ENCODE assay signal across 9 cellular contexts in the genomic region with DNA sequence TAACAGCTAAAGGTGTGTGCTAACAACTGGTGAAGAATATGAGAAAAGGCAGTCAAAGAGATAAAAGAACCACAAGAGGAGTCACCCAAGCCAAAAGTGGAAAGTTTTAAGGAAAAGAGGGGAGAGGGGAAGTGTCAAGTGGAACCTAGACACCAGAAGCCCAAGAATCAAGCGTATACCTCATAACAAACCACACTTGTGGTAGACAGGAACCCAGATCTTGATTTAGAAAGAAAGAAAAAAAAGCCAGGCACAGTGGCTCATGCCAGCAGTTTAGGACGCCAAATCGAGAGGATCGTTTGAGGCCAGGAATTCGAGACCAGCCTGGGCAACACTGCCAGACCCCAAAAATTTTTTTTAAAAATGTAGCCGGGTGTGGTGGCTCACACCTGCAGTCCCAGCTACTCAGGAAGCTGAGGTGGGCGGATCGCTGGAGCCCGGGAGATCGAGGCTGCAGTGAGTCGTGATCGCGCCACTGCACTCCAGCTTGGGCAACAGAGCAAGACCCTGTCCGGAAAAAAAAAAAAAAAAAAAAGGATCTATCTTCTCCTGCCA. TPM values are rescaled to one million over a fixed set of nuclear protein-coding genes. Genes with fewer than 3 reads are reported as not detected.
DNase-seq lines count a peak whose midpoint lies in the region; ATAC-seq and TF ChIP-seq lines count a peak whose summit lies in the region.
"Had no signal": no experiment of that assay in that cellular context is flagged by ENCODE, and none has a peak within 500 bp of the region (broad histone marks: within the 10 kb centered on the region; RNA-seq: fewer than 3 reads in every experiment).

No MANE protein-coding gene starts in this region.

- peaks cover 9% of the 10 kb centered on the region for H3K4me1 ChIP-seq in ovary (ENCODE audit: insufficient read depth)

- peaks cover 23 to 27% of the 10 kb centered on the region in 2 donors for H3K4me1 Mint-ChIP-seq in effector memory CD8-positive, alpha-beta T cell (ENCODE audit: low read depth in 2 of 2)

- no peak for TF ChIP-seq CTCF in ovary (IDR thresholded peaks at IDR 0.05)

- H3K27me3 Mint-ChIP-seq in effector memory CD8-positive, alpha-beta T cell, result no peaks in the 10 kb centered on the region

- H3K9me3 ChIP-seq in ovary, result no peaks in the 10 kb centered on the region

- peak overlapping the region; percentile 81 for H3K4me3 ChIP-seq in ovary

- no peak for TF ChIP-seq POLR2A in ovary (IDR thresholded peaks at IDR 0.05)

- WGBS in ovary, 3 donors, result 5 to 25% (median 6%) methylated on average over 14 of the region's 14 CpGs

- TF ChIP-seq EP300 in ovary (IDR thresholded peaks at IDR 0.05), result no peak

- peaks cover 5% of the 10 kb centered on the region for H3K36me3 Mint-ChIP-seq in effector memory CD8-positive, alpha-beta T cell (ENCODE audit: insufficient read depth)

- H3K9me3 Mint-ChIP-seq in effector memory CD8-positive, alpha-beta T cell, result no peaks in the 10 kb centered on the region

- H3K27me3 ChIP-seq in ovary, result no peaks in the 10 kb centered on the region

- DNase-seq in OCI-M1 (lab: John Stamatoyannopoulos, UW) (peak; percentile 75), ovary (no peak), DMS153 (lab: John Stamatoyannopoulos, UW) (no peak), dedifferentiated amniotic fluid mesenchymal stem cell (ENCODE audit: extremely low spot score) (no peak), A172 (ENCODE audit: low spot score) (no peak), cerebellar nuclear complex (lab: John Stamatoyannopoulos, UW) (no peak)
- peak; percentile 3 to 16 (median 5) for DNase-seq in effector memory CD8-positive, alpha-beta T cell

- peak overlapping the region; percentile 90 to 95 for H3K4me3 Mint-ChIP-seq in effector memory CD8-positive, alpha-beta T cell

- H3K27ac Mint-ChIP-seq in effector memory CD8-positive, alpha-beta T cell, result peak overlapping the region; percentile 75 to 95

- ATAC-seq in GM18511 (IDR thresholded peaks at IDR 0.05; ENCODE audit: unreplicated experiment), result peak; percentile 7
- ATAC-seq in effector memory CD8-positive, alpha-beta T cell (replicated peaks), result peak; percentile 23

- H3K27ac ChIP-seq in ovary, result peak overlapping the region; percentile 23 to 50

- intact Hi-C loops in ovary (cut with DNase I), result no loop called here

- no peaks in the 10 kb centered on the region for H3K36me3 ChIP-seq in ovary

RNA-seq across cellular contexts. Expression of a gene that starts 0.9 kb away (rescaled TPM):
- 10 to 100 TPM; 23.4 to 44.1 (median 31.6) TPM for total RNA-seq in ovary
- polyA plus RNA-seq in ovary, result 10 to 100 TPM; 51.8 to 61.4 TPM
- 24.8 and 28.2 TPM in 2 replicates for total RNA-seq in A172 (2014; rRNA removed; shearing (Covaris generic))

RNA-seq across cellular contexts. Expression of a gene that starts 38.2 kb away (rescaled TPM):
- 100 to 1,000 TPM; 243 to 935 (median 602) TPM for total RNA-seq in ovary
- polyA plus RNA-seq in ovary, result 1,000 to 10,000 TPM in 1 of 2 donors, 100 to 1,000 TPM in 1; 650 to 1,503 TPM
- 202 and 210 TPM in 2 replicates for total RNA-seq in A172 (2014; rRNA removed; shearing (Covaris generic))

RNA-seq across cellular contexts. Expression of a gene that starts 38.7 kb away (rescaled TPM):
- 10 to 100 TPM; 12.4 to 28.8 (median 21.3) TPM for total RNA-seq in ovary
- 10 to 100 TPM in 1 of 2 donors, 1 to 10 TPM in 1; 7.4 to 12.9 TPM for polyA plus RNA-seq in ovary
- 6.4 and 8.5 TPM in 2 replicates for total RNA-seq in A172 (2014; rRNA removed; shearing (Covaris generic))

RNA-seq across cellular contexts. Expression of a gene that starts 43.6 kb away (rescaled TPM):
- total RNA-seq in ovary, result not detected
- polyA plus RNA-seq in ovary, result not detected
- total RNA-seq in A172 (2014; rRNA removed; shearing (Covaris generic)), result not detected in 2 replicates
- total RNA-seq: T-helper 1 cell treated with Interleukin-12 subunit alpha and Interleukin-12 subunit beta and Interleukin-4 antibody, amounts not matched to agents 30 ng/mL and 1 ng/mL, for 36 hours had no signal

Comparison
In these comparisons a context has a peak if more than half of its experiments do, and no peak if none do; other contexts are left out.
1. DNase-seq: peak in OCI-M1 (single experiment) and effector memory CD8-positive, alpha-beta T cell (3 of 3); none in ovary (0 of 5), DMS153 (single experiment), dedifferentiated amniotic fluid mesenchymal stem cell (single experiment), A172 (single experiment) and cerebellar nuclear complex (0 of 2).